ENCODE assay signal across 8 cellular contexts in genomic region chr10:70815504-70816219, GRCh38. TPM values are rescaled to one million over a fixed set of nuclear protein-coding genes. Genes with fewer than 3 reads are reported as not detected.
DNase-seq lines count a peak whose midpoint lies in the region; ATAC-seq and TF ChIP-seq lines count a peak whose summit lies in the region.

Gene SGPL1, plus strand, starts transcription at chr10:70815948. Its CDS starts 906 bp downstream, at chr10:70816854.

- H3K4me3 ChIP-seq in HFF-Myc (replicated peaks; ENCODE audit: low read depth, low read length), result peak within 1 kb of the TSS; percentile 71
- H3K4me3 ChIP-seq in NB4 (ENCODE audit: low read depth, low read length), result peak within 1 kb of the TSS; percentile 68
- H3K4me3 ChIP-seq in astrocyte of the cerebellum (ENCODE audit: low read depth, low read length), result peak within 1 kb of the TSS; percentile 76
- peak within 1 kb of the TSS; percentile 73 to 82 for H3K4me3 ChIP-seq in aorta (ENCODE audit: low read length in 2 of 2)

- no peaks in the 10 kb centered on the region for H3K9me3 ChIP-seq in aorta (ENCODE audit: control insufficient read depth, low read length)

- H3K27me3 ChIP-seq in aorta (ENCODE audit: control insufficient read depth in 1 of 2, insufficient read depth in 2 of 2, low read length in 1 of 2), result no peaks in the 10 kb centered on the region

- DNase-seq in HFF-Myc (ENCODE audit: extremely low read depth, low read depth) (peak; percentile 24), NB4 (ENCODE audit: low read depth) (peak; percentile 87), T-helper 9 cell (peak; percentile 77), astrocyte of the cerebellum (ENCODE audit: low read depth) (peak; percentile 44), hepatic stellate cell (ENCODE audit: low spot score) (peak; percentile 94), retina (peak; percentile 92), aorta (peak; percentile 88 to 95)

- TF ChIP-seq CTCF in GM12872 (IDR thresholded peaks at IDR 0.05; ENCODE audit: insufficient read depth, low read depth, low read length) (peak; percentile 92), HFF-Myc (IDR thresholded peaks at IDR 0.05; ENCODE audit: low read depth, low read length, missing control alignments) (peak; percentile 85), NB4 (IDR thresholded peaks at IDR 0.05; ENCODE audit: low read depth, low read length) (peak; percentile 78), astrocyte of the cerebellum (IDR thresholded peaks at IDR 0.05; ENCODE audit: low read depth, low read length, missing control alignments) (peak; percentile 85)

- no peaks in the 10 kb centered on the region for H3K4me1 ChIP-seq in aorta (ENCODE audit: control insufficient read depth in 1 of 2, insufficient read depth in 2 of 2, low read length in 2 of 2)

- peak; percentile 60 for TF ChIP-seq POLR2A in NB4 (IDR thresholded peaks at IDR 0.05; ENCODE audit: extremely low read depth, insufficient read length)

- 1% methylated on average over 46 to 58 of the region's 58 CpGs for WGBS in aorta, 2 donors

- in situ Hi-C loops in astrocyte of the cerebellum (cut with HindIII; ENCODE audit: low sequenced_read_pairs), result no loop called here

- peak; percentile 96 for ATAC-seq in aorta (ENCODE audit: low FRiP score)

- H3K36me3 ChIP-seq in aorta (ENCODE audit: control insufficient read depth in 1 of 2, insufficient read depth in 2 of 2, low read length in 1 of 2), result no peaks in the 10 kb centered on the region

- intact Hi-C loops in aorta (cut with DNase I), result loop anchor here (1.0 to 2.0 kb wide), 2 partner anchors 65 kb away; no protein-coding TSS in a partner anchor

- H3K27ac ChIP-seq in aorta (ENCODE audit: low read depth in 1 of 2, low read length in 2 of 2), result peak within 1 kb of the TSS in 1 of 2 donors; percentile 84

RNA-seq across cellular contexts. Expression of gene SGPL1, which starts in this region (rescaled TPM):
- 10 to 100 TPM; 31.8 to 45.0 TPM for total RNA-seq in aorta
- 1 to 10 TPM; 5.8 to 6.4 TPM for polyA plus RNA-seq in aorta

Comparison
In these comparisons a context has a peak if more than half of its experiments do, and no peak if none do; other contexts are left out.
1. DNase-seq: peak in every context shown above with its lines; median percentile 94 in hepatic stellate cell; 92 in retina; 92 in aorta; 87 in NB4; 77 in T-helper 9 cell; 44 in astrocyte of the cerebellum; 24 in HFF-Myc.